7 cellular contexts compared by ENCODE assay signal in genomic region chr2:114111329-114111728, GRCh38.
"Had no signal": no experiment of that assay in that cellular context is flagged by ENCODE, and none has a peak within 500 bp of the region (broad histone marks: within the 10 kb centered on the region; RNA-seq: fewer than 3 reads in every experiment).

No MANE protein-coding gene starts in this region.

- FAIRE-seq: HepG2, HTR-8/SVneo had no signal

- H3K4me2 ChIP-seq: KMS-11 had no signal

- DNase-seq: IMR-90, KBM-7, KG1 had no signal

- H3K27ac ChIP-seq: HL-60, KMS-11 had no signal

- H3K9ac ChIP-seq: KMS-11 had no signal

- ATAC-seq: HepG2 had no signal
